4 cellular contexts compared by ENCODE assay signal in genomic region chr1:51127152-51127551, GRCh38. TPM values are rescaled to one million over a fixed set of nuclear protein-coding genes. Genes with fewer than 3 reads are reported as not detected.
"Had no signal": no experiment of that assay in that cellular context is flagged by ENCODE, and none has a peak within 500 bp of the region (broad histone marks: within the 10 kb centered on the region; RNA-seq: fewer than 3 reads in every experiment).

No MANE protein-coding gene starts in this region.

RNA-seq across cellular contexts. Expression of gene C1orf185, which starts 25.1 kb away (rescaled TPM):
- total RNA-seq: HT-29, HT1080, IMR-90 had no signal
- polyA plus RNA-seq: IgD-negative memory B cell, IMR-90 had no signal
